In genomic region chr11:31214337-31214736, GRCh38 we compare ENCODE assay signal across 21 cellular contexts.
DNase-seq lines count a peak whose midpoint lies in the region; ATAC-seq lines count a peak whose summit lies in the region.
"Had no signal": no experiment of that assay in that cellular context is flagged by ENCODE, and none has a peak within 500 bp of the region (broad histone marks: within the 10 kb centered on the region; RNA-seq: fewer than 3 reads in every experiment).

No MANE protein-coding gene starts in this region.

- no peaks in the 10 kb centered on the region for H3K27me3 Mint-ChIP-seq in T-cell
- H3K27me3 Mint-ChIP-seq in T-helper 17 cell = no peaks in the 10 kb centered on the region
- H3K27me3 Mint-ChIP-seq in CD8-positive, alpha-beta memory T cell = no peaks in the 10 kb centered on the region
- H3K27me3 Mint-ChIP-seq: CD4-positive, alpha-beta memory T cell had no signal

- no peaks in the 10 kb centered on the region for H3K4me1 ChIP-seq in CD8-positive, alpha-beta memory T cell (ENCODE audit: insufficient read depth, low read length)
- H3K4me1 ChIP-seq: A549, Caco-2, HAP-1 had no signal

- H3K36me3 Mint-ChIP-seq in T-cell = no peaks in the 10 kb centered on the region
- H3K36me3 Mint-ChIP-seq in T-helper 17 cell (ENCODE audit: low read depth) = no peaks in the 10 kb centered on the region
- H3K36me3 Mint-ChIP-seq in CD8-positive, alpha-beta memory T cell = no peaks in the 10 kb centered on the region
- H3K36me3 Mint-ChIP-seq: CD4-positive, alpha-beta memory T cell had no signal

- H3K27me3 ChIP-seq in CD8-positive, alpha-beta memory T cell (ENCODE audit: insufficient read depth, low read length, poor library complexity, severe bottlenecking) = no peaks in the 10 kb centered on the region

- CTCF ChIA-PET in T-cell (lab: Charles Lee) = no interaction called here
- CTCF ChIA-PET in CD8-positive, alpha-beta memory T cell (lab: Charles Lee) = no interaction called here

- POLR2A ChIA-PET in T-cell (lab: Charles Lee) = no interaction called here
- POLR2A ChIA-PET in CD8-positive, alpha-beta memory T cell (lab: Charles Lee) = no interaction called here

- no peaks in the 10 kb centered on the region for H3K36me3 ChIP-seq in CD8-positive, alpha-beta memory T cell (ENCODE audit: insufficient read depth, low read length)
- H3K36me3 ChIP-seq: HAP-1 had no signal

- H3K4me3 ChIP-seq in CD8-positive, alpha-beta memory T cell (ENCODE audit: low read length) = no peak overlapping the region
- H3K4me3 ChIP-seq: A549, GM12878, GM23338, HAP-1 had no signal

- no peak overlapping the region for H3K27ac Mint-ChIP-seq in T-cell
- H3K27ac Mint-ChIP-seq in T-helper 17 cell = no peak overlapping the region
- H3K27ac Mint-ChIP-seq in CD8-positive, alpha-beta memory T cell = no peak overlapping the region
- H3K27ac Mint-ChIP-seq: CD4-positive, alpha-beta memory T cell; GM23338; HFFc6 had no signal

- H3K4me3 Mint-ChIP-seq in T-cell (no peak overlapping the region), T-helper 17 cell (no peak overlapping the region)
- no peak overlapping the region for H3K4me3 Mint-ChIP-seq in CD8-positive, alpha-beta memory T cell
- H3K4me3 Mint-ChIP-seq: CD4-positive, alpha-beta memory T cell; GM23338; HFFc6 had no signal

- H3K4me1 Mint-ChIP-seq in T-cell (no peaks in the 10 kb centered on the region), T-helper 17 cell (no peaks in the 10 kb centered on the region)
- no peaks in the 10 kb centered on the region for H3K4me1 Mint-ChIP-seq in CD8-positive, alpha-beta memory T cell
- H3K4me1 Mint-ChIP-seq: CD4-positive, alpha-beta memory T cell had no signal

- no peaks in the 10 kb centered on the region for H3K9me3 Mint-ChIP-seq in T-cell
- H3K9me3 Mint-ChIP-seq in CD8-positive, alpha-beta memory T cell = peaks cover 0 to 2% (median 0%) of the 10 kb centered on the region in 5 donors
- H3K9me3 Mint-ChIP-seq: CD4-positive, alpha-beta memory T cell; GM23338; HFFc6 had no signal

- no peak overlapping the region for H3K27ac ChIP-seq in CD8-positive, alpha-beta memory T cell (ENCODE audit: low read depth, low read length)
- H3K27ac ChIP-seq: A549 had no signal

- no peak for ATAC-seq in T-cell (replicated peaks in 1 of 4)
- no peak for ATAC-seq in T-helper 17 cell
- ATAC-seq: A549, GM12878, GM23338 had no signal

- no peaks in the 10 kb centered on the region for H3K9me3 ChIP-seq in T-helper 17 cell (ENCODE audit: control insufficient read depth, low read length, poor library complexity, severe bottlenecking)
- no peaks in the 10 kb centered on the region for H3K9me3 ChIP-seq in CD8-positive, alpha-beta memory T cell (ENCODE audit: low read length)
- H3K9me3 ChIP-seq: A549, Caco-2, HAP-1 had no signal

- DNase-seq in D341Med (ENCODE audit: low spot score) (peak; percentile 42), NCI-H69 (lab: John Stamatoyannopoulos, UW) (peak; percentile 59), OCI-M1 (lab: John Stamatoyannopoulos, UW) (peak; percentile 20), iPS-NIHi11 (ENCODE audit: low spot score) (peak; percentile 28), T-cell (no peak), NAMALWA (ENCODE audit: low spot score) (no peak), T-helper 17 cell (no peak)
- no peak for DNase-seq in CD8-positive, alpha-beta memory T cell
- DNase-seq: 8988T; C1 segment of cervical spinal cord; Caco-2; CD4-positive, alpha-beta memory T cell; DMS 273 treated with DMSO at 0.1 percent for 48 hours; DMS79; EL; GDM1; HFFc6 had no signal

Comparison
In these comparisons a context has a peak if more than half of its experiments do, and no peak if none do; other contexts are left out.
1. DNase-seq: peak in D341Med (single experiment), NCI-H69 (single experiment), OCI-M1 (single experiment) and iPS-NIHi11 (single experiment); none in T-cell (0 of 34), NAMALWA (single experiment), T-helper 17 cell (0 of 3) and CD8-positive, alpha-beta memory T cell (0 of 5).